18 cellular contexts compared by ENCODE assay signal in genomic region chr7:156818133-156818532, GRCh38.
DNase-seq lines count a peak whose midpoint lies in the region; ATAC-seq and TF ChIP-seq lines count a peak whose summit lies in the region.
"Had no signal": no experiment of that assay in that cellular context is flagged by ENCODE, and none has a peak within 500 bp of the region (broad histone marks: within the 10 kb centered on the region; RNA-seq: fewer than 3 reads in every experiment).

No MANE protein-coding gene starts in this region.

- H4K91ac ChIP-seq in neuronal stem cell (ENCODE audit: low read depth, low read length, poor library complexity) = no peak overlapping the region

- no peak for TF ChIP-seq CTCF in HCT116 (IDR thresholded peaks at IDR 0.05 in 2 of 3, conservative IDR thresholded peaks at IDR 0.05 in 1 of 3; ENCODE audit: borderline replicate concordance in 1 of 3, insufficient read depth in 1 of 3, low read depth in 2 of 3, low read length in 2 of 3)

- no peaks in the 10 kb centered on the region for H3K27me3 ChIP-seq in HCT116 (ENCODE audit: insufficient read depth, low read length)
- no peaks in the 10 kb centered on the region for H3K27me3 ChIP-seq in neuronal stem cell (ENCODE audit: control insufficient read depth in 3 of 3, insufficient read depth in 3 of 3, low read depth in 1 of 3, low read length in 3 of 3)
- H3K27me3 ChIP-seq: BLaER1 treated with 17β-estradiol and CSF1 and Interleukin-3, amounts not matched to agents 10 nM and 100 nM had no signal

- no peak overlapping the region for H2AFZ ChIP-seq in HCT116 (ENCODE audit: low read depth, low read length, poor library complexity, severe bottlenecking)
- no peak overlapping the region for H2AFZ ChIP-seq in neuronal stem cell (ENCODE audit: low read length)
- H2AFZ ChIP-seq: GM23248 had no signal

- no peak overlapping the region for H2AK5ac ChIP-seq in neuronal stem cell (ENCODE audit: low read depth, low read length)

- RAD21 ChIA-PET in HCT116 (lab: Charles Lee; ENCODE audit: low non-redundant PET in 1 of 2, low total read pairs in 2 of 2, uncharacterized antibody in 2 of 2, unreplicated experiment in 2 of 2) = no interaction called here

- no peak overlapping the region for H2BK12ac ChIP-seq in neuronal stem cell (ENCODE audit: low read length)

- H3K9me3 ChIP-seq in HCT116 (ENCODE audit: control insufficient read depth in 1 of 2, insufficient read depth in 1 of 2, low read depth in 1 of 2, low read length in 2 of 2) (no peaks in the 10 kb centered on the region), neuronal stem cell (replicated peaks in 1 of 2; ENCODE audit: control insufficient read depth in 2 of 2, insufficient read depth in 1 of 2, low read depth in 1 of 2, low read length in 2 of 2) (no peaks in the 10 kb centered on the region)
- H3K9me3 ChIP-seq: BLaER1 treated with 17β-estradiol and CSF1 and Interleukin-3, amounts not matched to agents 10 nM and 100 nM had no signal

- H3K4me2 ChIP-seq in HCT116 (ENCODE audit: low read length) (no peak overlapping the region), neuronal stem cell (ENCODE audit: insufficient read depth, low read length, poor library complexity, severe bottlenecking) (no peak overlapping the region)
- H3K4me2 ChIP-seq: BLaER1 treated with 17β-estradiol and CSF1 and Interleukin-3, amounts not matched to agents 10 nM and 100 nM had no signal

- no peak overlapping the region for H3K23ac ChIP-seq in neuronal stem cell (ENCODE audit: low read depth, low read length, poor library complexity)

- H3K4me1 ChIP-seq in HCT116 (ENCODE audit: control insufficient read depth in 1 of 2, insufficient read depth in 2 of 2, low read length in 2 of 2) (no peaks in the 10 kb centered on the region), neuronal stem cell (ENCODE audit: control insufficient read depth in 2 of 2, insufficient read depth in 1 of 2, low read depth in 1 of 2, low read length in 2 of 2) (no peaks in the 10 kb centered on the region)
- H3K4me1 ChIP-seq: BLaER1 treated with 17β-estradiol and CSF1 and Interleukin-3, amounts not matched to agents 10 nM and 100 nM had no signal

- no peak for TF ChIP-seq POLR2A in HCT116 (IDR thresholded peaks at IDR 0.05; ENCODE audit: borderline replicate concordance, extremely low read depth, insufficient read depth, insufficient read length)

- no peak overlapping the region for H2BK120ac ChIP-seq in neuronal stem cell (ENCODE audit: low read depth, low read length)

- no peak overlapping the region for H2BK5ac ChIP-seq in neuronal stem cell (ENCODE audit: low read length)

- H2BK15ac ChIP-seq in neuronal stem cell (ENCODE audit: low read length) = no peak overlapping the region

- BruUV-seq in HCT116 (replicated peaks; lab: Mats Ljungman, UMichigan) = TSS peak; percentile 9

- TF ChIP-seq RAD21 in HCT116 (IDR thresholded peaks at IDR 0.05; ENCODE audit: low read depth) = no peak

- WGBS in neuronal stem cell (ENCODE audit: extremely low coverage in 2 of 2, insufficient read length in 2 of 2, insufficient replicate concordance in 1 of 2), 2 donors = no CpG with 5 or more reads among the region's 2 CpGs

- POLR2A ChIA-PET in HCT116 (lab: Charles Lee) = no interaction called here

- no peak overlapping the region for H3K27ac ChIP-seq in HCT116 (ENCODE audit: low read depth, low read length)
- H3K27ac ChIP-seq in neuronal stem cell (replicated peaks; ENCODE audit: low read length) = no peak overlapping the region
- H3K27ac ChIP-seq: BLaER1 treated with 17β-estradiol and CSF1 and Interleukin-3, amounts not matched to agents 10 nM and 100 nM; GM23248; HL-60 had no signal

- intact Hi-C loops in HCT116 (cut with micrococcal nuclease) = no loop called here

- H3K9me2 ChIP-seq in HCT116 (ENCODE audit: insufficient read depth) = no peaks in the 10 kb centered on the region

- H3K4ac ChIP-seq in neuronal stem cell (ENCODE audit: low read length) = no peak overlapping the region

- in situ Hi-C loops in ACHN (cut with HindIII; ENCODE audit: low pct_ligation_motif_present, low pct_unique_long_range_greater_than_20kb, low sequenced_read_pairs) = no loop called here

- H3K4me3 ChIP-seq in HCT116 (replicated peaks in 1 of 2; ENCODE audit: low read depth in 1 of 2, low read length in 2 of 2) (no peak overlapping the region), neuronal stem cell (ENCODE audit: low read length in 2 of 2) (no peak overlapping the region)
- H3K4me3 ChIP-seq: BLaER1 treated with 17β-estradiol and CSF1 and Interleukin-3, amounts not matched to agents 10 nM and 100 nM; GM23248 had no signal

- ATAC-seq in HCT116 = no peak
- peak; percentile 93 for ATAC-seq in left lobe of liver

- H4K20me1 ChIP-seq in HCT116 (ENCODE audit: insufficient read depth) = no peaks in the 10 kb centered on the region

- peaks cover 15% of the 10 kb centered on the region; the same call in 1 of the 2 replicates for H3K79me2 ChIP-seq in HCT116 (ENCODE audit: insufficient read depth, low read length)

- H3K9ac ChIP-seq in HCT116 (ENCODE audit: low read length) (no peak overlapping the region), neuronal stem cell (ENCODE audit: low read depth, low read length, poor library complexity) (no peak overlapping the region)
- H3K9ac ChIP-seq: BLaER1 treated with 17β-estradiol and CSF1 and Interleukin-3, amounts not matched to agents 10 nM and 100 nM; GM23248 had no signal

- no peak overlapping the region for H3K14ac ChIP-seq in neuronal stem cell (ENCODE audit: low read length)

- CTCF ChIA-PET in HCT116 (lab: Charles Lee) = interaction anchor here (0.7 to 1.6 kb wide), 3 partner anchors 10 to 54 kb away, joined by 3 to 5 read pairs (median 3); no protein-coding TSS in a partner anchor

- DNase-seq in DMS53 (lab: John Stamatoyannopoulos, UW) (peak; percentile 38), HCT116 (ENCODE audit: low read depth, low spot score) (no peak), left lobe of liver (ENCODE audit: low spot score) (no peak), ACHN (no peak), neuronal stem cell (ENCODE audit: low spot score) (no peak), NCI-H226 (no peak)
- DNase-seq: AML-193; Calu3; CD4-positive, CD25-positive, alpha-beta regulatory T cell; DMS 273 treated with DMSO at 0.1 percent for 48 hours; DMS79 treated with DMSO at 0.1 percent for 48 hours; EL; GDM1; GM23248; IMR-90; KBM-7 had no signal

- peaks cover 0 to 10% of the 10 kb centered on the region in 2 experiments; a peak in 2 of 4 replicates for H3K36me3 ChIP-seq in HCT116 (ENCODE audit: control insufficient read depth in 1 of 2, insufficient read depth in 2 of 2, low read length in 2 of 2)
- peaks cover 0 to 14% of the 10 kb centered on the region in 2 donors for H3K36me3 ChIP-seq in neuronal stem cell (replicated peaks in 1 of 2; ENCODE audit: control insufficient read depth in 2 of 2, insufficient read depth in 2 of 2, low read length in 2 of 2)

- H4K8ac ChIP-seq in neuronal stem cell (ENCODE audit: low read depth, low read length) = no peak overlapping the region

- H3K79me1 ChIP-seq in neuronal stem cell (ENCODE audit: low read depth, low read length) = no peaks in the 10 kb centered on the region

- no peak overlapping the region for H3K18ac ChIP-seq in neuronal stem cell (ENCODE audit: low read length)

TF ChIP-seq in HCT116, 20 proteins besides CTCF, POLR2A, EP300 and RAD21:
- TF ChIP-seq SRF (IDR thresholded peaks at IDR 0.05; ENCODE audit: low read depth) (no peak), CBX3 (IDR thresholded peaks at IDR 0.05; ENCODE audit: low read depth) (no peak), EGR1 (IDR thresholded peaks at IDR 0.05; ENCODE audit: low read depth) (no peak), SP1 (IDR thresholded peaks at IDR 0.05; ENCODE audit: low read depth) (no peak), ZNF274 (IDR thresholded peaks at IDR 0.05; ENCODE audit: low read depth, low read length) (no peak), FOSL1 (IDR thresholded peaks at IDR 0.05; ENCODE audit: low read depth) (no peak), JUND (IDR thresholded peaks at IDR 0.05) (no peak), ELF1 (IDR thresholded peaks at IDR 0.05; ENCODE audit: borderline replicate concordance, low read depth) (no peak), SIN3A (IDR thresholded peaks at IDR 0.05; ENCODE audit: low read depth) (no peak), EZH2phosphoT487 (IDR thresholded peaks at IDR 0.05; ENCODE audit: borderline replicate concordance) (no peak), POLR2AphosphoS5 (IDR thresholded peaks at IDR 0.05; ENCODE audit: low read depth, low read length) (no peak), ATF3 (IDR thresholded peaks at IDR 0.05) (no peak), EZH2 (IDR thresholded peaks at IDR 0.05) (no peak), ZFX (IDR thresholded peaks at IDR 0.05) (no peak)
- TF ChIP-seq, protein P1, sequence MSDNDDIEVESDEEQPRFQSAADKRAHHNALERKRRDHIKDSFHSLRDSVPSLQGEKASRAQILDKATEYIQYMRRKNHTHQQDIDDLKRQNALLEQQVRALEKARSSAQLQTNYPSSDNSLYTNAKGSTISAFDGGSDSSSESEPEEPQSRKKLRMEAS (IDR thresholded peaks at IDR 0.05) = no peak
- TF ChIP-seq, protein P2, sequence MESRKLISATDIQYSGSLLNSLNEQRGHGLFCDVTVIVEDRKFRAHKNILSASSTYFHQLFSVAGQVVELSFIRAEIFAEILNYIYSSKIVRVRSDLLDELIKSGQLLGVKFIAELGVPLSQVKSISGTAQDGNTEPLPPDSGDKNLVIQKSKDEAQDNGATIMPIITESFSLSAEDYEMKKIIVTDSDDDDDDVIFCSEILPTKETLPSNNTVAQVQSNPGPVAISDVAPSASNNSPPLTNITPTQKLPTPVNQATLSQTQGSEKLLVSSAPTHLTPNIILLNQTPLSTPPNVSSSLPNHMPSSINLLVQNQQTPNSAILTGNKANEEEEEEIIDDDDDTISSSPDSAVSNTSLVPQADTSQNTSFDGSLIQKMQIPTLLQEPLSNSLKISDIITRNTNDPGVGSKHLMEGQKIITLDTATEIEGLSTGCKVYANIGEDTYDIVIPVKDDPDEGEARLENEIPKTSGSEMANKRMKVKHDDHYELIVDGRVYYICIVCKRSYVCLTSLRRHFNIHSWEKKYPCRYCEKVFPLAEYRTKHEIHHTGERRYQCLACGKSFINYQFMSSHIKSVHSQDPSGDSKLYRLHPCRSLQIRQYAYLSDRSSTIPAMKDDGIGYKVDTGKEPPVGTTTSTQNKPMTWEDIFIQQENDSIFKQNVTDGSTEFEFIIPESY (IDR thresholded peaks at IDR 0.05; ENCODE audit: extremely low read depth, insufficient replicate concordance, low read length) = no peak
